Comparison of ENCODE assay signal across 13 cellular contexts in genomic region chr2:8469709-8470493, GRCh38.
A peak's percentile ranks its signal among the peaks of the same experiment; 100 is the strongest.
DNase-seq lines count a peak whose midpoint lies in the region; ATAC-seq and TF ChIP-seq lines count a peak whose summit lies in the region.
"Had no signal": no experiment of that assay in that cellular context is flagged by ENCODE, and none has a peak within 500 bp of the region (broad histone marks: within the 10 kb centered on the region; RNA-seq: fewer than 3 reads in every experiment).

No MANE protein-coding gene starts in this region.

- no peaks in the 10 kb centered on the region for H3K36me3 ChIP-seq in endodermal cell (ENCODE audit: control insufficient read depth, insufficient read depth, low read length)
- H3K36me3 ChIP-seq: tibial artery had no signal

- peaks cover 56% of the 10 kb centered on the region for H3K4me1 Mint-ChIP-seq in activated T-helper 17 cell treated with anti-CD3 and anti-CD28 coated beads, Interleukin-2, amount 50 U/mL, for 72 hours
- peaks cover 5% of the 10 kb centered on the region for H3K4me1 Mint-ChIP-seq in endodermal cell

- WGBS in endodermal cell (ENCODE audit: insufficient coverage in 1 of 2, insufficient read length in 1 of 2), 2 experiments: 86 to 94% methylated on average over 5 to 11 of the region's 11 CpGs

- TF ChIP-seq CTCF in endodermal cell (conservative IDR thresholded peaks at IDR 0.05) (no peak), foreskin keratinocyte (conservative IDR thresholded peaks at IDR 0.05) (no peak)

- H3K27ac ChIP-seq in endodermal cell (ENCODE audit: low read depth, low read length) (no peak overlapping the region), foreskin keratinocyte (no peak overlapping the region)
- H3K27ac ChIP-seq: tibial artery had no signal

- ATAC-seq in GM18909 (IDR thresholded peaks at IDR 0.05; ENCODE audit: poor library complexity, unreplicated experiment) (peak; percentile 78), HG03135 (IDR thresholded peaks at IDR 0.05; ENCODE audit: unreplicated experiment) (peak; percentile 62), foreskin keratinocyte (no peak)
- no peak for ATAC-seq in activated T-helper 17 cell treated with anti-CD3 and anti-CD28 coated beads, Interleukin-2, amount 50 U/mL, for 72 hours (replicated peaks)
- ATAC-seq: Panc1 had no signal

- no peaks in the 10 kb centered on the region for H3K9me3 ChIP-seq in endodermal cell (ENCODE audit: control insufficient read depth, low read length)
- H3K9me3 ChIP-seq: tibial artery had no signal

- no peaks in the 10 kb centered on the region for H3K4me1 ChIP-seq in endodermal cell (ENCODE audit: control insufficient read depth, insufficient read depth, low read length)
- no peaks in the 10 kb centered on the region for H3K4me1 ChIP-seq in foreskin keratinocyte
- H3K4me1 ChIP-seq: tibial artery had no signal

- no peak overlapping the region for H3K9ac ChIP-seq in endodermal cell (ENCODE audit: extremely low read depth, low read length, poor library complexity, severe bottlenecking)

- H3K36me3 Mint-ChIP-seq in activated T-helper 17 cell treated with anti-CD3 and anti-CD28 coated beads, Interleukin-2, amount 50 U/mL, for 72 hours (ENCODE audit: low read depth): peaks cover 89% of the 10 kb centered on the region
- H3K36me3 Mint-ChIP-seq in endodermal cell (ENCODE audit: low read depth): no peaks in the 10 kb centered on the region

- H3K27me3 Mint-ChIP-seq in activated T-helper 17 cell treated with anti-CD3 and anti-CD28 coated beads, Interleukin-2, amount 50 U/mL, for 72 hours: no peaks in the 10 kb centered on the region
- H3K27me3 Mint-ChIP-seq in endodermal cell (ENCODE audit: insufficient read depth): peaks cover 2% of the 10 kb centered on the region

- no peaks in the 10 kb centered on the region for H3K9me3 Mint-ChIP-seq in activated T-helper 17 cell treated with anti-CD3 and anti-CD28 coated beads, Interleukin-2, amount 50 U/mL, for 72 hours
- no peaks in the 10 kb centered on the region for H3K9me3 Mint-ChIP-seq in endodermal cell

- DNase-seq in A172 (ENCODE audit: low spot score) (peak; percentile 74), endodermal cell (no peak), foreskin keratinocyte (no peak), islet precursor cell (no peak), cerebellum (ENCODE audit: low spot score) (no peak)
- DNase-seq: AML-193, erythroblast, Kasumi-1 had no signal

- H3K4me3 ChIP-seq in endodermal cell (ENCODE audit: low read length): no peak overlapping the region
- H3K4me3 ChIP-seq: tibial artery had no signal

- H3K27ac Mint-ChIP-seq in activated T-helper 17 cell treated with anti-CD3 and anti-CD28 coated beads, Interleukin-2, amount 50 U/mL, for 72 hours: peak overlapping the region; percentile 89
- no peak overlapping the region for H3K27ac Mint-ChIP-seq in endodermal cell

- H3K4me3 Mint-ChIP-seq in activated T-helper 17 cell treated with anti-CD3 and anti-CD28 coated beads, Interleukin-2, amount 50 U/mL, for 72 hours: peak overlapping the region; percentile 97
- H3K4me3 Mint-ChIP-seq in endodermal cell: no peak overlapping the region

- no peaks in the 10 kb centered on the region for H3K27me3 ChIP-seq in endodermal cell (ENCODE audit: control insufficient read depth, insufficient read depth, low read length, poor library complexity, severe bottlenecking)
- H3K27me3 ChIP-seq in foreskin keratinocyte: no peaks in the 10 kb centered on the region

Comparison
In these comparisons a context has a peak if more than half of its experiments do, and no peak if none do; other contexts are left out.
1. ATAC-seq: peak in GM18909 (single experiment) and HG03135 (single experiment); none in activated T-helper 17 cell treated with anti-CD3 and anti-CD28 coated beads, Interleukin-2, amount 50 U/mL, for 72 hours (single experiment) and foreskin keratinocyte (single experiment).